Comparison of ENCODE assay signal across 19 cellular contexts in the genomic region with DNA sequence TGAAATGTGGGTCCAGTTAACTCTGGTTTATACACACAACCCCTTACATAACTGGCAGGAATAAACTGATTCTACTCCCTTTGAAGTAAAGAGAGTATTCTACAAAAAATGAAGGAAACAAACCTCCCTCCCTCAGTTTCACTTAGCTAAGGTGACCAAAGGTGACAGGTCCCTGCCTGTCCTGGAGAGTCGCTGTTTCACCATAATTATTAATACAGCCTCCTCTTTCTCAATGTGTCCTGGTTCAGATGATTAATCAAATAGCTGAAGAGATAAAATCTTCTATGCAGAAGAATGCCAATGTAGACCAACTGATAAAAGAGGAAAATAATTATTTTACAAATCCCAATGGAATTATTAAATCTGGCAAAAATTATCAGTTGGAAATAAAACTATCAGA.
"Had no signal": no experiment of that assay in that cellular context is flagged by ENCODE, and none has a peak within 500 bp of the region (broad histone marks: within the 10 kb centered on the region; RNA-seq: fewer than 3 reads in every experiment).

No MANE protein-coding gene starts in this region.

- H3K36me3 ChIP-seq: pancreas, WERI-Rb-1 had no signal

- DNase-seq: activated CD4-positive, alpha-beta T cell treated with anti-CD3 and anti-CD28 coated beads, Interleukin-2, amount 50 U/mL, for 1 hour; activated CD4-positive, CD25-positive, alpha-beta regulatory T cell treated with anti-CD3 and anti-CD28 coated beads, Interleukin-2, amount 50 U/mL, for 72 hours; activated CD8-positive, alpha-beta T cell treated with anti-CD3 and anti-CD28 coated beads, Interleukin-2, amount 10 ng/mL, durations not matched to agents 7 days and 5 days; activated gamma-delta T cell; aorta; central memory CD4-positive, alpha-beta T cell; effector memory CD4-positive, alpha-beta T cell; esophagus squamous epithelium; head of caudate nucleus; mesenchymal stem cell; pancreas; psoas muscle; right cardiac atrium; stimulated activated CD4-positive, alpha-beta T cell treated with anti-CD3 and anti-CD28 coated beads, Interleukin-1b, Interleukin-23, amount 100 ng/mL, for 48 hours; tibial artery; WERI-Rb-1 had no signal

- ATAC-seq: activated CD8-positive, alpha-beta T cell treated with anti-CD3 and anti-CD28 coated beads, Interleukin-2, amount 10 ng/mL, durations not matched to agents 7 days and 5 days; gastroesophageal sphincter; pancreas; psoas muscle; right cardiac atrium had no signal

- H3K27me3 ChIP-seq: esophagus squamous epithelium, gastroesophageal sphincter, pancreas, tibial artery had no signal

- H3K9me3 ChIP-seq: esophagus squamous epithelium, gastroesophageal sphincter, pancreas, psoas muscle, tibial artery had no signal

- FAIRE-seq: islet of Langerhans, pancreas, TTC549 had no signal

- H3K4me3 ChIP-seq: esophagus squamous epithelium, gastroesophageal sphincter, pancreas, psoas muscle, tibial artery had no signal

- H3K4me1 ChIP-seq: gastroesophageal sphincter had no signal

- H3K27ac ChIP-seq: esophagus squamous epithelium, gastroesophageal sphincter, pancreas, psoas muscle, tibial artery, WERI-Rb-1 had no signal
